14 cellular contexts compared by ENCODE assay signal in the genomic region with DNA sequence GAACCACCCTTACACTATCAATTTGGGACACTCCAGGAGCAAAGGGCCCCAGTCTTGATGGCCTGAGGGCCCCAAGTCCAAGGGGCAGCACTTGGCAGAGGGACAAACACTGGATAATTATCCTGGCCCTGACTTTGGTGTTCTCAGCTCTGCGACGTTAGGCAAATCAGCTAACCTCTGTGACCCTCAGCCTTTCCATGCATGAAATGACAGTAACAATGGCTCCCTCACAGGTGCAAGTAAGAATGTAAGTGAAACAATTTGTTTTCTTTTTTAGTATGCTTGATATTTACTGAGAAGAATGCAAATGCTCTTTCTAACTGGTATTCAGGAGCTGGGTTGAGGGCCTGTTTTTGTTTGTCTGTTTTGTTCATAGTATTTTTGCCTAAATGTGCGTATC.
DNase-seq lines count a peak whose midpoint lies in the region; ATAC-seq, FAIRE-seq and TF ChIP-seq lines count a peak whose summit lies in the region.
"Had no signal": no experiment of that assay in that cellular context is flagged by ENCODE, and none has a peak within 500 bp of the region (broad histone marks: within the 10 kb centered on the region; RNA-seq: fewer than 3 reads in every experiment).

No MANE protein-coding gene starts in this region.

- DNase-seq in GM20000 (ENCODE audit: low spot score): peak; percentile 36
- DNase-seq in NCI-H226: no peak
- DNase-seq in pancreas: no peak
- no peak for DNase-seq in RCC 7860 (ENCODE audit: low spot score)
- no peak for DNase-seq in Right ventricle myocardium inferior (ENCODE audit: missing footprints)
- DNase-seq: activated naive CD4-positive, alpha-beta T cell; C1 segment of cervical spinal cord; kidney; NCI-H1417 treated with DMSO at 0.1 percent for 48 hours; NCI-H748 treated with DMSO at 0.1 percent for 48 hours; transverse colon had no signal

- no peak for TF ChIP-seq CTCF in GM20000 (IDR thresholded peaks at IDR 0.05; ENCODE audit: extremely low read depth, missing control alignments)
- no peak for TF ChIP-seq CTCF in pancreas (IDR thresholded peaks at IDR 0.05)

- peaks cover 0 to 7% (median 0%) of the 10 kb centered on the region in 3 donors for H3K36me3 ChIP-seq in pancreas
- H3K36me3 ChIP-seq: transverse colon had no signal

- intact Hi-C loops in pancreas (cut with DNase I): no loop called here
- intact Hi-C loops in Right ventricle myocardium inferior (cut with DNase I): loop anchor here (10.0 kb wide), 1 partner anchor 671 kb away; no protein-coding TSS in a partner anchor

- no peak overlapping the region for H3K27ac ChIP-seq in pancreas
- H3K27ac ChIP-seq: transverse colon had no signal

- FAIRE-seq in pancreas (lab: Jason Lieb, UNC): no peak
- no peak for FAIRE-seq in RCC 7860 (lab: Jason Lieb, UNC)
- FAIRE-seq: kidney had no signal

- no peaks in the 10 kb centered on the region for H3K27me3 ChIP-seq in pancreas
- H3K27me3 ChIP-seq: transverse colon had no signal

- peak; percentile 33 for ATAC-seq in GM18502 (IDR thresholded peaks at IDR 0.05; ENCODE audit: poor library complexity, unreplicated experiment)
- ATAC-seq in HG03045 (IDR thresholded peaks at IDR 0.05; ENCODE audit: unreplicated experiment): peak; percentile 41
- ATAC-seq in pancreas: no peak
- no peak for ATAC-seq in Right ventricle myocardium inferior

- WGBS in pancreas, 2 donors: 90 to 94% methylated on average over 3 of the region's 3 CpGs

- no peak overlapping the region for H3K4me3 ChIP-seq in pancreas
- H3K4me3 ChIP-seq: transverse colon had no signal

- peak; percentile 17; the same call in 1 of the 2 replicates for TF ChIP-seq POLR2A in Raji (IDR thresholded peaks at IDR 0.05; ENCODE audit: insufficient read depth, low read depth, low read length)

- peaks cover 0 to under 1% (median 0%) of the 10 kb centered on the region in 3 donors for H3K4me1 ChIP-seq in pancreas

- no peaks in the 10 kb centered on the region for H3K9me3 ChIP-seq in pancreas
- H3K9me3 ChIP-seq: transverse colon had no signal

Comparison
In these comparisons a context has a peak if more than half of its experiments do, and no peak if none do; other contexts are left out.
1. ATAC-seq: peak in GM18502 (single experiment) and HG03045 (single experiment); none in pancreas (0 of 4) and Right ventricle myocardium inferior (single experiment).